ENCODE assay signal across 1 cellular context in the genomic region with DNA sequence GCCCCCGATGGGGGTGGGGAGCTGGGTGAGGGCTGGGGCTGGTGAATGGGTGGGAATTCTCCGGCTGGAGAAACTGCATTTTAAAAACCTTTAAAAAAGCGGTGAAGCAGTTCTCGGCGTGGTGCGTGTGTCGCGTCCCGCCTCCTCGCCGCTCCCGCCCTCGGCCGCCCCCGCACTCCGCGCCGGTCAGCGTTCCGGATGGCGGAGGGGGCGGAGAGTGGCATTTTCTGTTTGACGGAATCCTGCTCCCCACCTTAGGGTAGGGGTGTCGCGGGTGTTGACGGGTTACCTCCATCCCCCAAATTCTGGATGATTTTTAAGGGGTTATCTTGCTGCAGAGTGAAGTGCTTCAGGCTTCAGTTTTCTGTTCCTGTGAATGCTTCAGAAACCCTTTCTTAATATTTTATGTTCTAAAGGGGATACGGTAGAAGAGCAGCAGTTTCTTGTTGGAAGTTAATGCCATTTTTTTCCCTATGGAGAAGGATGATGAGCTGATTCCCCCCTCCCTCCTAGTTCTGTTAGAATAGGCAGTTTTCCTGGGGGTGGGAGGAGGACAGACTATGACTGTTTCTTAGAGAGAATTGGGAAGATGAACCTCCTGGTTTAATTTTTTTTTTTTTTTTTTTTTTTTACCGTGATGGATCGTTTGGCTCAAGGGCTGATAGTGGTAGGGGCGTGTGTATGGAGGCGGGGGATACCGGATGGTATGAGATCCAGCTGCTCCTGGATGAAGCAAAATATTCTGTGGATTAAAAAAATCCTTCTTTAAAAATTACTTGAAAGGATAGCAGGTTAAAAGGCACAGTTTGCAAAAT.
TF ChIP-seq lines count a peak whose summit lies in the region.

No MANE protein-coding gene starts in this region.

TF ChIP-seq in HepG2, 621 proteins besides CTCF, POLR2A, EP300 and RAD21 (continues in another document):
- TF ChIP-seq HNRNPLL (IDR thresholded peaks at IDR 0.05; ENCODE audit: low read depth, low read length, poor library complexity, severe bottlenecking) = peak; percentile 43
- TF ChIP-seq YEATS4 (CRISPR knock-in tag; IDR thresholded peaks at IDR 0.05; ENCODE audit: borderline replicate concordance) = no peak
- no peak for TF ChIP-seq IRX3 (CRISPR knock-in tag; IDR thresholded peaks at IDR 0.05; ENCODE audit: borderline replicate concordance, low read depth)
- TF ChIP-seq ZNF776 (CRISPR knock-in tag; IDR thresholded peaks at IDR 0.05) = no peak
- 0 out of 2 replicates have a peak, but pooled peaks have one; percentile 7 for TF ChIP-seq SNAPC2 (CRISPR knock-in tag; IDR thresholded peaks at IDR 0.05)
- no peak for TF ChIP-seq ELF3 (CRISPR knock-in tag; IDR thresholded peaks at IDR 0.05)
- TF ChIP-seq, protein P1, sequence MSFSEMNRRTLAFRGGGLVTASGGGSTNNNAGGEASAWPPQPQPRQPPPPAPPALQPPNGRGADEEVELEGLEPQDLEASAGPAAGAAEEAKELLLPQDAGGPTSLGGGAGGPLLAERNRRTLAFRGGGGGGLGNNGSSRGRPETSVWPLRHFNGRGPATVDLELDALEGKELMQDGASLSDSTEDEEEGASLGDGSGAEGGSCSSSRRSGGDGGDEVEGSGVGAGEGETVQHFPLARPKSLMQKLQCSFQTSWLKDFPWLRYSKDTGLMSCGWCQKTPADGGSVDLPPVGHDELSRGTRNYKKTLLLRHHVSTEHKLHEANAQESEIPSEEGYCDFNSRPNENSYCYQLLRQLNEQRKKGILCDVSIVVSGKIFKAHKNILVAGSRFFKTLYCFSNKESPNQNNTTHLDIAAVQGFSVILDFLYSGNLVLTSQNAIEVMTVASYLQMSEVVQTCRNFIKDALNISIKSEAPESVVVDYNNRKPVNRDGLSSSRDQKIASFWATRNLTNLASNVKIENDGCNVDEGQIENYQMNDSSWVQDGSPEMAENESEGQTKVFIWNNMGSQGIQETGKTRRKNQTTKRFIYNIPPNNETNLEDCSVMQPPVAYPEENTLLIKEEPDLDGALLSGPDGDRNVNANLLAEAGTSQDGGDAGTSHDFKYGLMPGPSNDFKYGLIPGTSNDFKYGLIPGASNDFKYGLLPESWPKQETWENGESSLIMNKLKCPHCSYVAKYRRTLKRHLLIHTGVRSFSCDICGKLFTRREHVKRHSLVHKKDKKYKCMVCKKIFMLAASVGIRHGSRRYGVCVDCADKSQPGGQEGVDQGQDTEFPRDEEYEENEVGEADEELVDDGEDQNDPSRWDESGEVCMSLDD (CRISPR knock-in tag; IDR thresholded peaks at IDR 0.05; ENCODE audit: borderline replicate concordance) = no peak
- TF ChIP-seq CREM (IDR thresholded peaks at IDR 0.05) = no peak
- no peak for TF ChIP-seq CREM (CRISPR knock-in tag; IDR thresholded peaks at IDR 0.05)
- TF ChIP-seq, protein P2, sequence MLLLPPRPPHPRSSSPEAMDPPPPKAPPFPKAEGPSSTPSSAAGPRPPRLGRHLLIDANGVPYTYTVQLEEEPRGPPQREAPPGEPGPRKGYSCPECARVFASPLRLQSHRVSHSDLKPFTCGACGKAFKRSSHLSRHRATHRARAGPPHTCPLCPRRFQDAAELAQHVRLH (CRISPR knock-in tag; IDR thresholded peaks at IDR 0.05; ENCODE audit: borderline replicate concordance, low read depth) = no peak
- TF ChIP-seq ZNF430 (CRISPR knock-in tag; IDR thresholded peaks at IDR 0.05) = no peak
- 0 out of 2 replicates have a peak, but pooled peaks have one; percentile 4 for TF ChIP-seq ZNF558 (CRISPR knock-in tag; IDR thresholded peaks at IDR 0.05; ENCODE audit: borderline replicate concordance)
- TF ChIP-seq HNF4G (IDR thresholded peaks at IDR 0.05; ENCODE audit: borderline replicate concordance, low read depth, low read length) = no peak
- no peak for TF ChIP-seq HNF4G (CRISPR knock-in tag; IDR thresholded peaks at IDR 0.05; ENCODE audit: borderline replicate concordance, low read depth)
- no peak for TF ChIP-seq GATA4 (IDR thresholded peaks at IDR 0.05; ENCODE audit: borderline replicate concordance, low read depth)
- TF ChIP-seq REL (CRISPR knock-in tag; conservative IDR thresholded peaks at IDR 0.05) = no peak
- no peak for TF ChIP-seq ZC3H4 (CRISPR knock-in tag; IDR thresholded peaks at IDR 0.05; ENCODE audit: borderline replicate concordance)
- TF ChIP-seq MEIS1 (CRISPR knock-in tag; IDR thresholded peaks at IDR 0.05; ENCODE audit: borderline replicate concordance) = 0 out of 2 replicates have a peak, but pooled peaks have one; percentile 1
- TF ChIP-seq, protein P3, sequence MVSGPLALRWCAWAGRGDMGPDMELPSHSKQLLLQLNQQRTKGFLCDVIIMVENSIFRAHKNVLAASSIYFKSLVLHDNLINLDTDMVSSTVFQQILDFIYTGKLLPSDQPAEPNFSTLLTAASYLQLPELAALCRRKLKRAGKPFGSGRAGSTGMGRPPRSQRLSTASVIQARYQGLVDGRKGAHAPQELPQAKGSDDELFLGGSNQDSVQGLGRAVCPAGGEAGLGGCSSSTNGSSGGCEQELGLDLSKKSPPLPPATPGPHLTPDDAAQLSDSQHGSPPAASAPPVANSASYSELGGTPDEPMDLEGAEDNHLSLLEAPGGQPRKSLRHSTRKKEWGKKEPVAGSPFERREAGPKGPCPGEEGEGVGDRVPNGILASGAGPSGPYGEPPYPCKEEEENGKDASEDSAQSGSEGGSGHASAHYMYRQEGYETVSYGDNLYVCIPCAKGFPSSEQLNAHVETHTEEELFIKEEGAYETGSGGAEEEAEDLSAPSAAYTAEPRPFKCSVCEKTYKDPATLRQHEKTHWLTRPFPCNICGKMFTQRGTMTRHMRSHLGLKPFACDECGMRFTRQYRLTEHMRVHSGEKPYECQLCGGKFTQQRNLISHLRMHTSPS (CRISPR knock-in tag; IDR thresholded peaks at IDR 0.05; ENCODE audit: low read depth) = no peak
- TF ChIP-seq KAT8 (CRISPR knock-in tag; IDR thresholded peaks at IDR 0.05) = no peak
- TF ChIP-seq, protein P4, sequence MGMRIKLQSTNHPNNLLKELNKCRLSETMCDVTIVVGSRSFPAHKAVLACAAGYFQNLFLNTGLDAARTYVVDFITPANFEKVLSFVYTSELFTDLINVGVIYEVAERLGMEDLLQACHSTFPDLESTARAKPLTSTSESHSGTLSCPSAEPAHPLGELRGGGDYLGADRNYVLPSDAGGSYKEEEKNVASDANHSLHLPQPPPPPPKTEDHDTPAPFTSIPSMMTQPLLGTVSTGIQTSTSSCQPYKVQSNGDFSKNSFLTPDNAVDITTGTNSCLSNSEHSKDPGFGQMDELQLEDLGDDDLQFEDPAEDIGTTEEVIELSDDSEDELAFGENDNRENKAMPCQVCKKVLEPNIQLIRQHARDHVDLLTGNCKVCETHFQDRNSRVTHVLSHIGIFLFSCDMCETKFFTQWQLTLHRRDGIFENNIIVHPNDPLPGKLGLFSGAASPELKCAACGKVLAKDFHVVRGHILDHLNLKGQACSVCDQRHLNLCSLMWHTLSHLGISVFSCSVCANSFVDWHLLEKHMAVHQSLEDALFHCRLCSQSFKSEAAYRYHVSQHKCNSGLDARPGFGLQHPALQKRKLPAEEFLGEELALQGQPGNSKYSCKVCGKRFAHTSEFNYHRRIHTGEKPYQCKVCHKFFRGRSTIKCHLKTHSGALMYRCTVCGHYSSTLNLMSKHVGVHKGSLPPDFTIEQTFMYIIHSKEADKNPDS (CRISPR knock-in tag; IDR thresholded peaks at IDR 0.05) = no peak
- TF ChIP-seq SRY (CRISPR knock-in tag; IDR thresholded peaks at IDR 0.05) = peak; percentile 68; the same call in 1 of the 2 replicates
- no peak for TF ChIP-seq SATB2 (CRISPR knock-in tag; IDR thresholded peaks at IDR 0.05)
- TF ChIP-seq, protein P5, sequence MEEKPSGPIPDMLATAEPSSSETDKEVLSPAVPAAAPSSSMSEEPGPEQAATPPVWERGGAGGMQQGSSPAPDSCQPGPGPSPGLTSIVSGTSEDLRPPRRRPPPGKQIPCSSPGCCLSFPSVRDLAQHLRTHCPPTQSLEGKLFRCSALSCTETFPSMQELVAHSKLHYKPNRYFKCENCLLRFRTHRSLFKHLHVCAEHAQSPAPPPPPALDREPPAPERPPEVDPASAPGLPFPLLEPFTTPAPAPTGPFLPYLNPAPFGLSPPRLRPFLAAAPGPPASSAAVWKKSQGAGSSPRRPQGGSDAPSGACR (CRISPR knock-in tag; IDR thresholded peaks at IDR 0.05) = no peak; the same call in 1 of the 2 replicates
- TF ChIP-seq, protein P6, sequence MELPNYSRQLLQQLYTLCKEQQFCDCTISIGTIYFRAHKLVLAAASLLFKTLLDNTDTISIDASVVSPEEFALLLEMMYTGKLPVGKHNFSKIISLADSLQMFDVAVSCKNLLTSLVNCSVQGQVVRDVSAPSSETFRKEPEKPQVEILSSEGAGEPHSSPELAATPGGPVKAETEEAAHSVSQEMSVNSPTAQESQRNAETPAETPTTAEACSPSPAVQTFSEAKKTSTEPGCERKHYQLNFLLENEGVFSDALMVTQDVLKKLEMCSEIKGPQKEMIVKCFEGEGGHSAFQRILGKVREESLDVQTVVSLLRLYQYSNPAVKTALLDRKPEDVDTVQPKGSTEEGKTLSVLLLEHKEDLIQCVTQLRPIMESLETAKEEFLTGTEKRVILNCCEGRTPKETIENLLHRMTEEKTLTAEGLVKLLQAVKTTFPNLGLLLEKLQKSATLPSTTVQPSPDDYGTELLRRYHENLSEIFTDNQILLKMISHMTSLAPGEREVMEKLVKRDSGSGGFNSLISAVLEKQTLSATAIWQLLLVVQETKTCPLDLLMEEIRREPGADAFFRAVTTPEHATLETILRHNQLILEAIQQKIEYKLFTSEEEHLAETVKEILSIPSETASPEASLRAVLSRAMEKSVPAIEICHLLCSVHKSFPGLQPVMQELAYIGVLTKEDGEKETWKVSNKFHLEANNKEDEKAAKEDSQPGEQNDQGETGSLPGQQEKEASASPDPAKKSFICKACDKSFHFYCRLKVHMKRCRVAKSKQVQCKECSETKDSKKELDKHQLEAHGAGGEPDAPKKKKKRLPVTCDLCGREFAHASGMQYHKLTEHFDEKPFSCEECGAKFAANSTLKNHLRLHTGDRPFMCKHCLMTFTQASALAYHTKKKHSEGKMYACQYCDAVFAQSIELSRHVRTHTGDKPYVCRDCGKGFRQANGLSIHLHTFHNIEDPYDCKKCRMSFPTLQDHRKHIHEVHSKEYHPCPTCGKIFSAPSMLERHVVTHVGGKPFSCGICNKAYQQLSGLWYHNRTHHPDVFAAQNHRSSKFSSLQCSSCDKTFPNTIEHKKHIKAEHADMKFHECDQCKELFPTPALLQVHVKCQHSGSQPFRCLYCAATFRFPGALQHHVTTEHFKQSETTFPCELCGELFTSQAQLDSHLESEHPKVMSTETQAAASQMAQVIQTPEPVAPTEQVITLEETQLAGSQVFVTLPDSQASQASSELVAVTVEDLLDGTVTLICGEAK (IDR thresholded peaks at IDR 0.05) = no peak
- TF ChIP-seq, protein P6 (CRISPR knock-in tag; IDR thresholded peaks at IDR 0.05) = no peak
- TF ChIP-seq ZNF20 (CRISPR knock-in tag; IDR thresholded peaks at IDR 0.05) = 0 out of 2 replicates have a peak, but pooled peaks have one; percentile 27
- TF ChIP-seq ZFY (CRISPR knock-in tag; IDR thresholded peaks at IDR 0.05) = no peak
- TF ChIP-seq, protein P7, sequence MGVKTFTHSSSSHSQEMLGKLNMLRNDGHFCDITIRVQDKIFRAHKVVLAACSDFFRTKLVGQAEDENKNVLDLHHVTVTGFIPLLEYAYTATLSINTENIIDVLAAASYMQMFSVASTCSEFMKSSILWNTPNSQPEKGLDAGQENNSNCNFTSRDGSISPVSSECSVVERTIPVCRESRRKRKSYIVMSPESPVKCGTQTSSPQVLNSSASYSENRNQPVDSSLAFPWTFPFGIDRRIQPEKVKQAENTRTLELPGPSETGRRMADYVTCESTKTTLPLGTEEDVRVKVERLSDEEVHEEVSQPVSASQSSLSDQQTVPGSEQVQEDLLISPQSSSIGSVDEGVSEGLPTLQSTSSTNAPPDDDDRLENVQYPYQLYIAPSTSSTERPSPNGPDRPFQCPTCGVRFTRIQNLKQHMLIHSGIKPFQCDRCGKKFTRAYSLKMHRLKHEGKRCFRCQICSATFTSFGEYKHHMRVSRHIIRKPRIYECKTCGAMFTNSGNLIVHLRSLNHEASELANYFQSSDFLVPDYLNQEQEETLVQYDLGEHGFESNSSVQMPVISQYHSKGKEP (CRISPR knock-in tag; IDR thresholded peaks at IDR 0.05) = no peak
- no peak for TF ChIP-seq ZFP36L2 (CRISPR knock-in tag; IDR thresholded peaks at IDR 0.05)
- TF ChIP-seq ZNF138 (CRISPR knock-in tag; IDR thresholded peaks at IDR 0.05; ENCODE audit: low read depth) = 0 out of 2 replicates have a peak, but pooled peaks have one; percentile 19
- no peak for TF ChIP-seq ZNF136 (CRISPR knock-in tag; IDR thresholded peaks at IDR 0.05; ENCODE audit: low read depth)
- TF ChIP-seq, protein P8, sequence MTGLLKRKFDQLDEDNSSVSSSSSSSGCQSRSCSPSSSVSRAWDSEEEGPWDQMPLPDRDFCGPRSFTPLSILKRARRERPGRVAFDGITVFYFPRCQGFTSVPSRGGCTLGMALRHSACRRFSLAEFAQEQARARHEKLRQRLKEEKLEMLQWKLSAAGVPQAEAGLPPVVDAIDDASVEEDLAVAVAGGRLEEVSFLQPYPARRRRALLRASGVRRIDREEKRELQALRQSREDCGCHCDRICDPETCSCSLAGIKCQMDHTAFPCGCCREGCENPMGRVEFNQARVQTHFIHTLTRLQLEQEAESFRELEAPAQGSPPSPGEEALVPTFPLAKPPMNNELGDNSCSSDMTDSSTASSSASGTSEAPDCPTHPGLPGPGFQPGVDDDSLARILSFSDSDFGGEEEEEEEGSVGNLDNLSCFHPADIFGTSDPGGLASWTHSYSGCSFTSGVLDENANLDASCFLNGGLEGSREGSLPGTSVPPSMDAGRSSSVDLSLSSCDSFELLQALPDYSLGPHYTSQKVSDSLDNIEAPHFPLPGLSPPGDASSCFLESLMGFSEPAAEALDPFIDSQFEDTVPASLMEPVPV (CRISPR knock-in tag; IDR thresholded peaks at IDR 0.05) = no peak
- no peak for TF ChIP-seq JUN (CRISPR knock-in tag; IDR thresholded peaks at IDR 0.05)
- TF ChIP-seq NFKBIZ (CRISPR knock-in tag; IDR thresholded peaks at IDR 0.05) = no peak
- TF ChIP-seq MIER3 (CRISPR knock-in tag; IDR thresholded peaks at IDR 0.05; ENCODE audit: borderline replicate concordance) = no peak
- peak; percentile 19; the same call in 1 of the 2 replicates for TF ChIP-seq HDAC2 (CRISPR knock-in tag; IDR thresholded peaks at IDR 0.05)
